ENCODE assay signal across 8 cellular contexts in the genomic region with DNA sequence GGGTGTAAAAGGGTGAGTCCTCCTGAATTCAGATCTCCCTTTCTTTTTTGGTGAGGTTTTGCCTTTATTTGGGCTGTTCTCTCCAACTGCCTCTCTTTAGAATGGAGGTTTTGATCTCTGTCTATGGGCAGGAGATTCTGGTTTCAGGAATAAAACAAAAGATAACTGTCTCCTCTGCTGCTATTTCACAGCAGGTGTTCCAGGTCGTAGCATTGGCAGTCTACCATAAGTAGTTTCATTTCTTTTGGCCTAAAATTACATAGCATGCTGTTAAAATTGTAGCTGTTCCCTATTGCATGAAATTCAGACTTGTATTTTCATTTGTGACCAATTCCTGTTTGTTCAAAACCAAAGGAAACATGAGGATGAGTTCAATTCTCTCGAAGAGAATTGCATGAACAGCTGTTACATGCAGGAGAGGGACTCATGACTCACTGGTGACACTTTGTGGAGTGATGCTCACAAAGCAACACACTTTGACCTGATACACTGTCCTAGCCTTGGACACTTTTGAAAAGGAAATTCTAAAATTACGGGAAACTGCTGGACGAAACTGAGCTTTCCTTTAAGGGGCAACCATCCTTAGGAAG.
A peak's percentile ranks its signal among the peaks of the same experiment; 100 is the strongest.
DNase-seq lines count a peak whose midpoint lies in the region; ATAC-seq and TF ChIP-seq lines count a peak whose summit lies in the region.

No MANE protein-coding gene starts in this region.

- CTCF ChIA-PET in HEK293 (lab: Yijun Ruan, JAX) = interaction anchor here (0.6 to 1.6 kb wide), 7 partner anchors 43 to 373 kb away, joined by 3 to 7 read pairs (median 5); a partner anchor contains a TSS
- CTCF ChIA-PET in activated CD4-positive, alpha-beta memory T cell treated with anti-CD3 and anti-CD28 coated beads, Interleukin-2, amount 10 ng/mL, durations not matched to agents 7 days and 5 days (lab: Charles Lee) = interaction anchor here (0.9 to 2.9 kb wide), 17 partner anchors 11 to 231 kb away, joined by 3 to 19 read pairs (median 6); a partner anchor contains a TSS

- TF ChIP-seq POLR2A in right lobe of liver (IDR thresholded peaks at IDR 0.05) = no peak
- TF ChIP-seq POLR2A in stomach (IDR thresholded peaks at IDR 0.05) = no peak

- H3K9me3 ChIP-seq in HEK293 (ENCODE audit: control insufficient read depth, insufficient read depth, low read depth, low read length) (no peaks in the 10 kb centered on the region), right lobe of liver (no peaks in the 10 kb centered on the region), stomach (no peaks in the 10 kb centered on the region)

- ATAC-seq in right lobe of liver (peak in 3 of 4 donors; percentile 47 to 66 (median 54)), GM21825 (IDR thresholded peaks at IDR 0.05; ENCODE audit: unreplicated experiment) (no peak)

- TF ChIP-seq CTCF in HEK293 (tag by site-specific recombination; IDR thresholded peaks at IDR 0.05) (no peak; the same call in 1 of the 2 replicates), right lobe of liver (IDR thresholded peaks at IDR 0.05) (peak in 2 of 4 donors; percentile 12 to 15), stomach (IDR thresholded peaks at IDR 0.05) (no peak)

- intact Hi-C loops in right lobe of liver (cut with DNase I) = no loop called here
- intact Hi-C loops in stomach (cut with DNase I; ENCODE audit: low total_unique reads) = no loop called here

- H3K27ac ChIP-seq in HEK293 (ENCODE audit: extremely low read depth, low read depth, low read length) (no peak overlapping the region), right lobe of liver (no peak overlapping the region), stomach (no peak overlapping the region)

- H3K4me3 Mint-ChIP-seq in activated CD4-positive, alpha-beta memory T cell treated with anti-CD3 and anti-CD28 coated beads, Interleukin-2, amount 10 ng/mL, durations not matched to agents 7 days and 5 days = no peak overlapping the region

- H3K27ac Mint-ChIP-seq in activated CD4-positive, alpha-beta memory T cell treated with anti-CD3 and anti-CD28 coated beads, Interleukin-2, amount 10 ng/mL, durations not matched to agents 7 days and 5 days = no peak overlapping the region

- H3K36me3 ChIP-seq in HEK293 (ENCODE audit: control insufficient read depth in 2 of 2, insufficient read depth in 1 of 2, low read length in 2 of 2) = no peaks in the 10 kb centered on the region
- H3K36me3 ChIP-seq in right lobe of liver = no peaks in the 10 kb centered on the region
- no peaks in the 10 kb centered on the region for H3K36me3 ChIP-seq in stomach

- H3K4me3 ChIP-seq in HEK293 (ENCODE audit: low read depth, low read length) (no peak overlapping the region), right lobe of liver (no peak overlapping the region), stomach (no peak overlapping the region)

- H3K9me3 Mint-ChIP-seq in activated CD4-positive, alpha-beta memory T cell treated with anti-CD3 and anti-CD28 coated beads, Interleukin-2, amount 10 ng/mL, durations not matched to agents 7 days and 5 days = no peaks in the 10 kb centered on the region

- H3K4me1 ChIP-seq in HEK293 (ENCODE audit: control insufficient read depth, insufficient read depth, low read length) = no peaks in the 10 kb centered on the region
- H3K4me1 ChIP-seq in right lobe of liver = no peaks in the 10 kb centered on the region
- no peaks in the 10 kb centered on the region for H3K4me1 ChIP-seq in stomach

- WGBS in right lobe of liver (ENCODE audit: insufficient coverage, low coverage, low lambda C conversion rate, missing lambda C conversion rate) = 29% methylated on average over 4 of the region's 4 CpGs
- WGBS in stomach, 5 donors = 40 to 62% (median 55%) methylated on average over 4 of the region's 4 CpGs

- DNase-seq in EL (peak; percentile 12), right lobe of liver (no peak), NCI-H2196 treated with DMSO at 0.1 percent for 48 hours (lab: John Stamatoyannopoulos, UW; ENCODE audit: unreplicated experiment) (no peak), iPS-NIHi11 (ENCODE audit: low spot score) (no peak), stomach (no peak)
- DNase-seq in activated CD4-positive, alpha-beta memory T cell treated with anti-CD3 and anti-CD28 coated beads, Interleukin-2, amount 10 ng/mL, durations not matched to agents 7 days and 5 days = peak; percentile 38

- TF ChIP-seq EP300 in stomach (IDR thresholded peaks at IDR 0.05) = no peak

- peaks cover 5% of the 10 kb centered on the region for H3K27me3 Mint-ChIP-seq in activated CD4-positive, alpha-beta memory T cell treated with anti-CD3 and anti-CD28 coated beads, Interleukin-2, amount 10 ng/mL, durations not matched to agents 7 days and 5 days

- POLR2A ChIA-PET in HEK293 (lab: Yijun Ruan, JAX) = no interaction called here
- POLR2A ChIA-PET in activated CD4-positive, alpha-beta memory T cell treated with anti-CD3 and anti-CD28 coated beads, Interleukin-2, amount 10 ng/mL, durations not matched to agents 7 days and 5 days (lab: Charles Lee) = interaction anchor here (0.7 to 2.1 kb wide), 7 partner anchors 50 to 226 kb away, joined by 3 to 8 read pairs (median 3); a partner anchor contains a TSS

- peaks cover 28% of the 10 kb centered on the region for H3K4me1 Mint-ChIP-seq in activated CD4-positive, alpha-beta memory T cell treated with anti-CD3 and anti-CD28 coated beads, Interleukin-2, amount 10 ng/mL, durations not matched to agents 7 days and 5 days

- H3K27me3 ChIP-seq in right lobe of liver (no peaks in the 10 kb centered on the region), stomach (peaks cover 0 to 13% (median 4%) of the 10 kb centered on the region in 3 donors)

- no peaks in the 10 kb centered on the region for H3K36me3 Mint-ChIP-seq in activated CD4-positive, alpha-beta memory T cell treated with anti-CD3 and anti-CD28 coated beads, Interleukin-2, amount 10 ng/mL, durations not matched to agents 7 days and 5 days (ENCODE audit: low read depth)

TF ChIP-seq in HEK293, 187 proteins besides CTCF, POLR2A, EP300 and RAD21:
- no peak for TF ChIP-seq ZNF121 (tag by site-specific recombination; IDR thresholded peaks at IDR 0.05)
- peak; percentile 32 for TF ChIP-seq ZNF654 (tag by site-specific recombination; IDR thresholded peaks at IDR 0.05; ENCODE audit: low read depth)

Comparison
In these comparisons a context has a peak if more than half of its experiments do, and no peak if none do; other contexts are left out.
1. DNase-seq: peak in EL (single experiment) and activated CD4-positive, alpha-beta memory T cell treated with anti-CD3 and anti-CD28 coated beads, Interleukin-2, amount 10 ng/mL, durations not matched to agents 7 days and 5 days (single experiment); none in right lobe of liver (0 of 3), NCI-H2196 treated with DMSO at 0.1 percent for 48 hours (single experiment), iPS-NIHi11 (single experiment) and stomach (single experiment).